ENCODE assay signal across 8 cellular contexts in the genomic region with DNA sequence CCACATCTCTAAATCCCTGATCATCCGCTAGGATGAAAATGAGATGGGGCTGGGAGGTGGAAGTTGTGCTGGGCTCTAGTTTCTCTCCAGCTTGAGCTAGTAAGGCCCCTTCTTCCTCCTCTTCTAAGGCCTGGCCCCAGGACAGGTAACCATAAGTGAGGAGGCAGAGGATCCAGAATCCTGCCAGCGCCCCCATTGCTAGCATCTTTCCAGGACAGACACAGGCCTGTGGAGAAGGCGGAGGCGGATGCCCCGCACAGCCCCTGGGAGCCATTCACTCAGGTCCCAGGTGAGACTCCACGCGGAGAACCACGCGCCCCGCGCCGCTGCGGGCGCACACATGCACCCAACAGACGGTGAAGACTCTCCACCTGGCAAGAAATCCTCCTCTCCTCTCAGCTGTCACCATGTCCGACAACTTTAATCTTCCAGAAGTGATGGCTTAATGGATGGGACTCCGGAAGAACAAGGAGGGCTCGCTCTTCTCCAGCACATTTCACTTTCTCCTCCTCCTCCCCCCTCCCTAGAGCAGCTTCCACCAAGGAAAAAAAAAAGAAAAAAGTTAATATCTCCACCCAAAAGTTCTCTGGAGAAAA. TPM values are rescaled to one million over a fixed set of nuclear protein-coding genes. Genes with fewer than 3 reads are reported as not detected.
DNase-seq lines count a peak whose midpoint lies in the region; ATAC-seq and TF ChIP-seq lines count a peak whose summit lies in the region.

No MANE protein-coding gene starts in this region.

- H3K9me3 ChIP-seq in ovary = no peaks in the 10 kb centered on the region

- no peaks in the 10 kb centered on the region for H3K27me3 Mint-ChIP-seq in Calu3 (ENCODE audit: unreplicated experiment)

- H3K4me3 ChIP-seq in fibroblast of villous mesenchyme (ENCODE audit: low read depth, low read length) = peak overlapping the region; percentile 87
- peak overlapping the region; percentile 50 for H3K4me3 ChIP-seq in ovary

- DNase-seq in Calu3 (no peak), fibroblast of villous mesenchyme (ENCODE audit: low read depth) (no peak), ovary (peak; percentile 24 to 46 (median 40)), NCI-H345 (lab: John Stamatoyannopoulos, UW) (no peak), NCI-H2107 treated with DMSO at 0.1 percent for 48 hours (lab: John Stamatoyannopoulos, UW; ENCODE audit: unreplicated experiment) (no peak), AG08396 (ENCODE audit: low spot score) (no peak), amniotic stem cell (lab: John Stamatoyannopoulos, UW) (no peak)

- no peak for TF ChIP-seq EP300 in ovary (IDR thresholded peaks at IDR 0.05)

- peak overlapping the region; percentile 80 for H3K27ac Mint-ChIP-seq in Calu3 (ENCODE audit: unreplicated experiment)

- H3K36me3 Mint-ChIP-seq in Calu3 (ENCODE audit: insufficient read depth, unreplicated experiment) = peaks cover 36% of the 10 kb centered on the region

- H3K4me1 Mint-ChIP-seq in Calu3 (ENCODE audit: low read depth, unreplicated experiment) = peaks cover 21% of the 10 kb centered on the region

- intact Hi-C loops in Calu3 (cut with micrococcal nuclease; ENCODE audit: unreplicated experiment) = loop anchor here (5.0 kb wide), 1 partner anchor 49 kb away; no protein-coding TSS in a partner anchor
- intact Hi-C loops in ovary (cut with DNase I) = loop anchor here in 1 of 4 donors (10.0 kb wide), 1 partner anchor 584 kb away; no protein-coding TSS in a partner anchor

- TF ChIP-seq POLR2A in ovary (IDR thresholded peaks at IDR 0.05) = no peak

- H3K9me3 Mint-ChIP-seq in Calu3 (ENCODE audit: low read depth, unreplicated experiment) = no peaks in the 10 kb centered on the region

- ATAC-seq in SK-N-SH treated with all-trans-retinoic acid at 6 μM for 48 hours = peak; percentile 56

- no peaks in the 10 kb centered on the region for H3K36me3 ChIP-seq in ovary

- no TSS peak for BruUV-seq in Calu3 (replicated peaks; lab: Mats Ljungman, UMichigan)

- TF ChIP-seq CTCF in Calu3 (IDR thresholded peaks at IDR 0.05; ENCODE audit: unreplicated experiment) (no peak), fibroblast of villous mesenchyme (IDR thresholded peaks at IDR 0.05; ENCODE audit: insufficient read depth, low read depth, low read length) (no peak), ovary (IDR thresholded peaks at IDR 0.05) (no peak)

- H3K27me3 ChIP-seq in ovary = no peaks in the 10 kb centered on the region

- H3K4me1 ChIP-seq in ovary (ENCODE audit: insufficient read depth) = peaks cover 2% of the 10 kb centered on the region

- 61 to 67% (median 66%) methylated on average over 18 of the region's 18 CpGs for WGBS in ovary, 3 donors

- CTCF ChIA-PET in Calu3 (lab: Charles Lee) = no interaction called here

- H3K4me3 Mint-ChIP-seq in Calu3 (ENCODE audit: low read depth, unreplicated experiment) = peak overlapping the region; percentile 76

- H3K27ac ChIP-seq in ovary = peak overlapping the region; percentile 82

TF ChIP-seq in SK-N-SH treated with all-trans-retinoic acid at 6 μM for 48 hours, 23 proteins besides CTCF, POLR2A, EP300 and RAD21:
- peak; percentile 61; the same call in 1 of the 2 replicates for TF ChIP-seq ZNF70 (CRISPR knock-in tag; IDR thresholded peaks at IDR 0.05)
- TF ChIP-seq ISL1 (CRISPR knock-in tag; IDR thresholded peaks at IDR 0.05) = no peak

RNA-seq across cellular contexts. Expression of a gene that starts 0.8 kb away (rescaled TPM):
- 12.5 and 13.3 TPM in 2 replicates for total RNA-seq in Calu3 (2022)
- total RNA-seq in fibroblast of villous mesenchyme = 49.3 and 69.5 TPM in 2 replicates
- 1 to 10 TPM; 3.9 to 6.7 (median 5.6) TPM for total RNA-seq in ovary
- 1 to 10 TPM; 1.3 to 3.2 TPM for polyA plus RNA-seq in ovary

Comparison
In these comparisons a context has a peak if more than half of its experiments do, and no peak if none do; other contexts are left out.
1. DNase-seq: peak in ovary (5 of 5); none in Calu3 (single experiment), fibroblast of villous mesenchyme (single experiment), NCI-H345 (single experiment), NCI-H2107 treated with DMSO at 0.1 percent for 48 hours (single experiment), AG08396 (single experiment) and amniotic stem cell (single experiment).